8 cellular contexts compared by ENCODE assay signal in the genomic region with DNA sequence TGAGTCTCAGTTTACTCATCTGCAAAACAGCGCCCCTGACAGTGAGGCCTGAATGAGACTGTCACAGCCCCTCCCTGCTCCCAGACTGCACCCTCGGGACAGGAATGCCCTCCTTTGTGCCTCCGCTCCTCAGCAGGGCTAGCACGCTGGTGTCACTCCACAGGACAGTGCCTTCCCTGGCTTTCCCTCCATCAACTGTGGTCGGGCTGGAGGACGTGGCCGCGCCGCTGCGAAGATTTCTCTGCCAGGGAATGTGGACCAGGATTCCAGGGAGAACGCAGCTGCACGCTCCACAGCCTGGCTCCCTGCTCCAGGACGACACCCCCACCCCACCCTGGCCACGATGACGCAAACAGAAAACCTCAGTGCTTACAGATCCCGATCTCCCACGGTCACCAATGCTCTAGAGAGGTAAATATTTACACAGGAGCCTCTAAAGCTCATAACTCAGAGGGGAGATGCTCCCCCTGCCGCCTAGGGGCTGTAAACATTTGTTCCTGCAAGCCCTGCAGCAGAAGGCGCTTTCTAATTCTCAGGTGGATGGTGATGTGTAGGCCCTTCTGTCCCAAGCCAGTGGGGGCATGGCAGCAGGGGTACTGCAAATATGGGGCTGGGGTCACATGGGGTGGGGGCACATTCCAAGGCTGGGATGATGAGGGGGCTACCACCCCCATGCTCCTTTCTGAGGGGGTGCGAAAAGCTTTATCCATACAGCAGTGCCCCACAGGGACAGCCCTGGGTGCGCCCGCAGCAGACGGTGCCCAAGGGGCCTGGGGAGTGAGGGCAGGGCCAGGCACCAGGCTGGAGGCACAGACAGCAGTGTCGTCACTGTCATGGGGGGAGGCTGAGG. TPM values are rescaled to one million over a fixed set of nuclear protein-coding genes. Genes with fewer than 3 reads are reported as not detected.
A peak's percentile ranks its signal among the peaks of the same experiment; 100 is the strongest.
DNase-seq lines count a peak whose midpoint lies in the region; ATAC-seq and TF ChIP-seq lines count a peak whose summit lies in the region.

No MANE protein-coding gene starts in this region.

- intact Hi-C loops in PC-9 (cut with micrococcal nuclease; ENCODE audit: unreplicated experiment): loop anchor here (5.0 to 10.0 kb wide), 2 partner anchors 279 to 782 kb away; a partner anchor contains a TSS
- intact Hi-C loops in activated CD4-positive, alpha-beta T cell treated with anti-CD3 and anti-CD28 coated beads for 36 hours (cut with DNase I, micrococcal nuclease): no loop called here

- peaks cover 85% of the 10 kb centered on the region for H3K79me2 ChIP-seq in PC-9 (ENCODE audit: low read depth)

- H3K4me1 ChIP-seq in PC-9 (replicated peaks; ENCODE audit: insufficient read depth): peaks cover 62% of the 10 kb centered on the region

- TF ChIP-seq CTCF in PC-9 (conservative IDR thresholded peaks at IDR 0.05): no peak
- TF ChIP-seq CTCF in fibroblast of villous mesenchyme (IDR thresholded peaks at IDR 0.05; ENCODE audit: insufficient read depth, low read depth, low read length): peak; percentile 51
- TF ChIP-seq CTCF in GM20000 (IDR thresholded peaks at IDR 0.05; ENCODE audit: extremely low read depth, missing control alignments): no peak

- H3K36me3 Mint-ChIP-seq in activated CD4-positive, alpha-beta T cell treated with anti-CD3 and anti-CD28 coated beads for 36 hours (ENCODE audit: low read depth): no peaks in the 10 kb centered on the region

- POLR2A ChIA-PET in PC-9 (lab: Charles Lee; ENCODE audit: unreplicated experiment): no interaction called here
- POLR2A ChIA-PET in activated CD4-positive, alpha-beta T cell treated with anti-CD3 and anti-CD28 coated beads for 36 hours (lab: Charles Lee): no interaction called here

- peak overlapping the region; percentile 60 for H3K4me2 ChIP-seq in PC-9

- H3K9me3 Mint-ChIP-seq in activated CD4-positive, alpha-beta T cell treated with anti-CD3 and anti-CD28 coated beads for 36 hours (ENCODE audit: low read depth): no peaks in the 10 kb centered on the region

- no TSS peak for BruUV-seq in PC-9 (replicated peaks; lab: Mats Ljungman, UMichigan)

- no peak overlapping the region for H2AFZ ChIP-seq in PC-9

- H3K36me3 ChIP-seq in PC-9 (ENCODE audit: low read depth): no peaks in the 10 kb centered on the region

- no peaks in the 10 kb centered on the region for H3K9me2 ChIP-seq in PC-9 (ENCODE audit: insufficient read depth)

- no peak for ATAC-seq in activated CD4-positive, alpha-beta T cell treated with anti-CD3 and anti-CD28 coated beads for 36 hours

- peak overlapping the region; percentile 56 for H3K27ac ChIP-seq in PC-9

- H3K27me3 ChIP-seq in PC-9 (ENCODE audit: insufficient read depth, low read depth): no peaks in the 10 kb centered on the region

- no peaks in the 10 kb centered on the region for H3K27me3 Mint-ChIP-seq in activated CD4-positive, alpha-beta T cell treated with anti-CD3 and anti-CD28 coated beads for 36 hours

- H3K4me3 Mint-ChIP-seq in activated CD4-positive, alpha-beta T cell treated with anti-CD3 and anti-CD28 coated beads for 36 hours: no peak overlapping the region

- H3F3A ChIP-seq in PC-9 (ENCODE audit: insufficient read depth, low read depth): peaks cover 24% of the 10 kb centered on the region

- no peak overlapping the region for H3K27ac Mint-ChIP-seq in activated CD4-positive, alpha-beta T cell treated with anti-CD3 and anti-CD28 coated beads for 36 hours

- peaks cover 5% of the 10 kb centered on the region for H3K4me1 Mint-ChIP-seq in activated CD4-positive, alpha-beta T cell treated with anti-CD3 and anti-CD28 coated beads for 36 hours

- DNase-seq in HK-2 (ENCODE audit: unreplicated experiment) (peak; percentile 79), PC-9 (peak in 1 of 2 experiments; percentile 69), fibroblast of villous mesenchyme (ENCODE audit: low read depth) (peak; percentile 100), renal cortical epithelial cell (ENCODE audit: low read depth) (peak; percentile 89), 8988T (no peak), GM20000 (ENCODE audit: low spot score) (no peak)
- no peak for DNase-seq in activated CD4-positive, alpha-beta T cell treated with anti-CD3 and anti-CD28 coated beads for 36 hours
- DNase-seq in effector CD4-positive, alpha-beta T cell: no peak

- H4K20me1 ChIP-seq in PC-9 (ENCODE audit: insufficient read depth): peaks cover 96% of the 10 kb centered on the region

- H3K4me3 ChIP-seq in PC-9: no peak overlapping the region
- H3K4me3 ChIP-seq in fibroblast of villous mesenchyme (ENCODE audit: low read depth, low read length): no peak overlapping the region

- CTCF ChIA-PET in PC-9 (lab: Charles Lee): interaction anchor here (0.6 kb wide), 1 partner anchor 128 kb away, joined by 3 read pairs; no protein-coding TSS in a partner anchor
- CTCF ChIA-PET in activated CD4-positive, alpha-beta T cell treated with anti-CD3 and anti-CD28 coated beads for 36 hours (lab: Charles Lee): no interaction called here

- H3K9me3 ChIP-seq in PC-9 (ENCODE audit: insufficient read depth, low read depth): no peaks in the 10 kb centered on the region

RNA-seq across cellular contexts. Expression of a gene that starts 12.4 kb away (rescaled TPM):
- 20.2 and 26.2 TPM in 2 replicates for total RNA-seq in PC-9 (2021)
- 17.1 and 19.9 TPM in 2 replicates for total RNA-seq in fibroblast of villous mesenchyme
- 9.2 and 32.4 TPM in 2 replicates for total RNA-seq in renal cortical epithelial cell
- total RNA-seq in activated CD4-positive, alpha-beta T cell treated with anti-CD3 and anti-CD28 coated beads for 36 hours: 10 to 100 TPM; 12.8 to 13.8 TPM

Comparison
In these comparisons a context has a peak if more than half of its experiments do, and no peak if none do; other contexts are left out.
1. DNase-seq: peak in HK-2 (single experiment), fibroblast of villous mesenchyme (single experiment) and renal cortical epithelial cell (single experiment); none in 8988T (single experiment), GM20000 (single experiment), activated CD4-positive, alpha-beta T cell treated with anti-CD3 and anti-CD28 coated beads for 36 hours (single experiment) and effector CD4-positive, alpha-beta T cell (single experiment).